In the genomic region with DNA sequence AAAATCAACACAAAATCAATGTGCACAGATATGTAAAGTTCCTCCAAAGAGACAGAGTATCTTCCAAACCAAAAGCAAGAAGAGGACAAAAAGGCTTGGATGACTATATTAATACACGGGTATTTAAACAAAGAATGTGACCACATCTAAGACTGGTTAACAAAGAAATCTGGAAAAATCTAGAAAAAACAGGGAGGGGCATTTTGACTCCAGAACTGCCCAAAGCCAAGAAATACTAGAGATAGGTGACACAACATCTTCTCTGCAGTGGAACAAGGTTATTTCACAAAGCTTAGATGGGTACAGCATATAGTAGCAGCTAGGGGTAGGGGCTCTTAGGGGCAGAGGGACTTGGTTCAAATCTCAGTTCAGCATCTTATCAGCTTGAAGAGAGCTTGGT, we compare ENCODE assay signal across 21 cellular contexts. TPM values are rescaled to one million over a fixed set of nuclear protein-coding genes. Genes with fewer than 3 reads are reported as not detected.
DNase-seq lines count a peak whose midpoint lies in the region; ATAC-seq, FAIRE-seq and TF ChIP-seq lines count a peak whose summit lies in the region.
"Had no signal": no experiment of that assay in that cellular context is flagged by ENCODE, and none has a peak within 500 bp of the region (broad histone marks: within the 10 kb centered on the region; RNA-seq: fewer than 3 reads in every experiment).

No MANE protein-coding gene starts in this region.

- peak overlapping the region; percentile 88 for H3K27ac Mint-ChIP-seq in activated CD4-positive, alpha-beta memory T cell treated with anti-CD3 and anti-CD28 coated beads, Interleukin-2, amount 10 ng/mL, durations not matched to agents 7 days and 5 days
- no peak overlapping the region; the same call in 1 of the 2 replicates for H3K27ac Mint-ChIP-seq in HFFc6
- H3K27ac Mint-ChIP-seq: type B pancreatic cell, WTC11 had no signal

- no peak for FAIRE-seq in HepG2 (lab: Jason Lieb, UNC)
- FAIRE-seq: endometrium had no signal

- no peaks in the 10 kb centered on the region for H3K9me3 Mint-ChIP-seq in activated CD4-positive, alpha-beta memory T cell treated with anti-CD3 and anti-CD28 coated beads, Interleukin-2, amount 10 ng/mL, durations not matched to agents 7 days and 5 days
- H3K9me3 Mint-ChIP-seq in HFFc6, result no peaks in the 10 kb centered on the region
- H3K9me3 Mint-ChIP-seq: type B pancreatic cell, WTC11 had no signal

- H2AFZ ChIP-seq in HepG2 (ENCODE audit: low read length) (no peak overlapping the region), GM23248 (no peak overlapping the region)

- H4K20me1 ChIP-seq in HepG2 (ENCODE audit: insufficient read depth, low read length), result no peaks in the 10 kb centered on the region
- H4K20me1 ChIP-seq in GM23248 (ENCODE audit: insufficient read depth), result no peaks in the 10 kb centered on the region

- intact Hi-C loops in HepG2 (cut with micrococcal nuclease; ENCODE audit: unreplicated experiment), result no loop called here
- intact Hi-C loops in right lobe of liver (cut with DNase I), result no loop called here
- intact Hi-C loops in thyroid gland (cut with DNase I), result no loop called here

- ATAC-seq in HepG2, result no peak
- ATAC-seq in right lobe of liver, result no peak
- ATAC-seq in HG02588 (IDR thresholded peaks at IDR 0.05; ENCODE audit: unreplicated experiment), result no peak
- ATAC-seq: right cardiac atrium; Right ventricle myocardium inferior; stimulated activated naive CD8-positive, alpha-beta T cell treated with anti-CD3 and anti-CD28 coated beads, Interleukin-15, Interleukin-2, amounts not matched to agents 100 U/mL and 50 U/mL, for 24 hours; WTC11 had no signal

- H3K27me3 Mint-ChIP-seq in activated CD4-positive, alpha-beta memory T cell treated with anti-CD3 and anti-CD28 coated beads, Interleukin-2, amount 10 ng/mL, durations not matched to agents 7 days and 5 days, result no peaks in the 10 kb centered on the region
- H3K27me3 Mint-ChIP-seq in HFFc6 (ENCODE audit: insufficient read depth), result peaks cover 2% of the 10 kb centered on the region
- H3K27me3 Mint-ChIP-seq: type B pancreatic cell had no signal

- TF ChIP-seq CTCF in HepG2 (CRISPR knock-in tag; IDR thresholded peaks at IDR 0.05), result no peak
- no peak for TF ChIP-seq CTCF in right lobe of liver (IDR thresholded peaks at IDR 0.05)
- TF ChIP-seq CTCF in liver (IDR thresholded peaks at IDR 0.05; ENCODE audit: low read depth, low read length, missing input control), result no peak
- no peak for TF ChIP-seq CTCF in thyroid gland (IDR thresholded peaks at IDR 0.05)
- TF ChIP-seq CTCF in HFFc6 (IDR thresholded peaks at IDR 0.05), result no peak

- H3K9ac ChIP-seq in HepG2 (ENCODE audit: insufficient read depth, low read depth, low read length) (no peak overlapping the region), liver (ENCODE audit: low read depth in 1 of 2, low read length in 2 of 2) (no peak overlapping the region), GM23248 (no peak overlapping the region)

- H3K27me3 ChIP-seq in HepG2 (ENCODE audit: control insufficient read depth in 1 of 2, insufficient read depth in 2 of 2, low read length in 2 of 2), result no peaks in the 10 kb centered on the region; a peak in 1 of 5 replicates
- no peaks in the 10 kb centered on the region for H3K27me3 ChIP-seq in right lobe of liver
- no peaks in the 10 kb centered on the region for H3K27me3 ChIP-seq in liver (ENCODE audit: control insufficient read depth in 4 of 4, insufficient read depth in 4 of 4, low read length in 3 of 4)
- H3K27me3 ChIP-seq in thyroid gland, result no peaks in the 10 kb centered on the region
- no peaks in the 10 kb centered on the region for H3K27me3 ChIP-seq in GM23248 (replicated peaks; ENCODE audit: insufficient read depth)

- TF ChIP-seq EP300 in HepG2 (IDR thresholded peaks at IDR 0.05; ENCODE audit: low read depth in 2 of 2, low read length in 2 of 2) (no peak), HepG2 (CRISPR knock-in tag; IDR thresholded peaks at IDR 0.05; ENCODE audit: borderline replicate concordance) (no peak)

- TF ChIP-seq RAD21 in HepG2 (CRISPR knock-in tag; IDR thresholded peaks at IDR 0.05) (no peak), liver (IDR thresholded peaks at IDR 0.05) (no peak)

- no peak overlapping the region for H3K4me3 Mint-ChIP-seq in activated CD4-positive, alpha-beta memory T cell treated with anti-CD3 and anti-CD28 coated beads, Interleukin-2, amount 10 ng/mL, durations not matched to agents 7 days and 5 days
- H3K4me3 Mint-ChIP-seq in HFFc6, result no peak overlapping the region
- H3K4me3 Mint-ChIP-seq: type B pancreatic cell, WTC11 had no signal

- H3K79me2 ChIP-seq in HepG2 (ENCODE audit: insufficient read depth, low read length) (peaks cover 75% of the 10 kb centered on the region), GM23248 (ENCODE audit: insufficient read depth) (peaks cover 12% of the 10 kb centered on the region)

- H3K4me2 ChIP-seq in HepG2 (ENCODE audit: low read depth, low read length) (peak overlapping the region; percentile 89), GM23248 (ENCODE audit: unreplicated experiment) (no peak overlapping the region)

- TF ChIP-seq POLR2A in HepG2 (IDR thresholded peaks at IDR 0.05; ENCODE audit: insufficient read depth in 1 of 2, low read depth in 2 of 2, low read length in 2 of 2) (no peak), right lobe of liver (IDR thresholded peaks at IDR 0.05) (no peak), thyroid gland (IDR thresholded peaks at IDR 0.05) (no peak)

- peaks cover 60% of the 10 kb centered on the region for H3K4me1 Mint-ChIP-seq in activated CD4-positive, alpha-beta memory T cell treated with anti-CD3 and anti-CD28 coated beads, Interleukin-2, amount 10 ng/mL, durations not matched to agents 7 days and 5 days
- H3K4me1 Mint-ChIP-seq in HFFc6 (ENCODE audit: low read depth), result peaks cover 30% of the 10 kb centered on the region

- WGBS in HepG2 (ENCODE audit: low lambda C conversion rate), result 81% methylated on average over 1 of the region's 1 CpG
- 55% methylated on average over 1 of the region's 1 CpG for WGBS in right lobe of liver (ENCODE audit: insufficient coverage, low coverage, low lambda C conversion rate, missing lambda C conversion rate)
- WGBS in liver, result 97% methylated on average over 1 of the region's 1 CpG
- 91 to 92% methylated on average over 1 of the region's 1 CpG for WGBS in thyroid gland, 2 donors
- WGBS in GM23248 (ENCODE audit: low coverage in 1 of 2, low lambda C conversion rate in 2 of 2, missing lambda C conversion rate in 2 of 2), 2 experiments, result 35 to 42% methylated on average over 1 of the region's 1 CpG

- H3K9me2 ChIP-seq in GM23248 (ENCODE audit: insufficient read depth), result no peaks in the 10 kb centered on the region

- H3F3A ChIP-seq in GM23248 (ENCODE audit: insufficient read depth), result peaks cover 26% of the 10 kb centered on the region

- in situ Hi-C loops in HepG2 (cut with HindIII; ENCODE audit: extremely low pct_ligation_motif_present, low pct_unique_long_range_greater_than_20kb) (no loop called here), GM23248 (cut with MboI) (no loop called here)

- peaks cover 40% of the 10 kb centered on the region for H3K36me3 Mint-ChIP-seq in activated CD4-positive, alpha-beta memory T cell treated with anti-CD3 and anti-CD28 coated beads, Interleukin-2, amount 10 ng/mL, durations not matched to agents 7 days and 5 days (ENCODE audit: low read depth)
- no peaks in the 10 kb centered on the region for H3K36me3 Mint-ChIP-seq in HFFc6 (ENCODE audit: low read depth)
- H3K36me3 Mint-ChIP-seq: WTC11 had no signal

- peak overlapping the region; percentile 93 for H3K27ac ChIP-seq in HepG2 (ENCODE audit: extremely low read length, insufficient read depth, low read length)
- H3K27ac ChIP-seq in right lobe of liver, result peak overlapping the region in 1 of 3 donors; percentile 64
- peak overlapping the region; percentile 13 to 96 for H3K27ac ChIP-seq in liver (ENCODE audit: low read depth in 1 of 2, low read length in 2 of 2)
- H3K27ac ChIP-seq in thyroid gland, result peak overlapping the region; percentile 53 to 68 (median 67)
- H3K27ac ChIP-seq in GM23248, result no peak overlapping the region
- H3K27ac ChIP-seq: left ventricle myocardium inferior had no signal

- no peak overlapping the region for H3K4me3 ChIP-seq in HepG2 (replicated peaks in 1 of 3; ENCODE audit: insufficient read depth in 1 of 3, low read depth in 2 of 3, low read length in 3 of 3)
- no peak overlapping the region for H3K4me3 ChIP-seq in right lobe of liver
- no peak overlapping the region for H3K4me3 ChIP-seq in liver (ENCODE audit: low read depth in 1 of 3, low read length in 3 of 3)
- no peak overlapping the region for H3K4me3 ChIP-seq in thyroid gland (replicated peaks in 1 of 3)
- no peak overlapping the region for H3K4me3 ChIP-seq in GM23248
- H3K4me3 ChIP-seq: left ventricle myocardium inferior had no signal

- CTCF ChIA-PET in HepG2 (lab: Yijun Ruan, JAX; ENCODE audit: low intra/inter-chr PET ratio, low total read pairs), result no interaction called here
- CTCF ChIA-PET in activated CD4-positive, alpha-beta memory T cell treated with anti-CD3 and anti-CD28 coated beads, Interleukin-2, amount 10 ng/mL, durations not matched to agents 7 days and 5 days (lab: Charles Lee), result interaction anchor here (1.4 to 2.5 kb wide), 2 partner anchors 10 to 30 kb away, joined by 3 to 12 read pairs; a partner anchor contains a TSS

- H3K4me1 ChIP-seq in HepG2 (ENCODE audit: insufficient read depth, low read length) (peaks cover 82% of the 10 kb centered on the region), right lobe of liver (peaks cover 7 to 53% (median 28%) of the 10 kb centered on the region in 4 donors), liver (ENCODE audit: control insufficient read depth in 4 of 4, insufficient read depth in 4 of 4, low read length in 3 of 4) (peaks cover 20 to 35% (median 33%) of the 10 kb centered on the region in 4 donors), thyroid gland (peaks cover 34 to 68% of the 10 kb centered on the region in 2 donors), GM23248 (ENCODE audit: insufficient read depth) (peaks cover 22% of the 10 kb centered on the region)

- no TSS peak for BruUV-seq in HepG2 (replicated peaks; lab: Mats Ljungman, UMichigan)

- DNase-seq in HepG2 (ENCODE audit: low spot score) (no peak), right lobe of liver (no peak), thyroid gland (no peak), GM23248 (no peak), HFFc6 (no peak)
- no peak for DNase-seq in activated CD4-positive, alpha-beta memory T cell treated with anti-CD3 and anti-CD28 coated beads, Interleukin-2, amount 10 ng/mL, durations not matched to agents 7 days and 5 days
- DNase-seq: Calu3; EL; GOT3; head of caudate nucleus; left ventricle myocardium inferior; NCI-H1417 treated with DMSO at 0.1 percent for 48 hours; NCI-H69; right cardiac atrium; stimulated activated naive CD8-positive, alpha-beta T cell treated with anti-CD3 and anti-CD28 coated beads, Interleukin-15, Interleukin-2, amounts not matched to agents 100 U/mL and 50 U/mL, for 24 hours had no signal

- H3K36me3 ChIP-seq in HepG2 (replicated peaks in 1 of 2; ENCODE audit: control insufficient read depth in 1 of 2, insufficient read depth in 2 of 2, low read length in 2 of 2) (peaks cover 1 to 7% of the 10 kb centered on the region in 2 experiments; a peak in 2 of 5 replicates), right lobe of liver (no peaks in the 10 kb centered on the region), liver (ENCODE audit: control insufficient read depth in 4 of 4, insufficient read depth in 3 of 4, low read depth in 1 of 4, low read length in 3 of 4) (peaks cover 0 to 2% (median 0%) of the 10 kb centered on the region in 4 donors), thyroid gland (no peaks in the 10 kb centered on the region), GM23248 (ENCODE audit: low read depth) (no peaks in the 10 kb centered on the region)
- H3K36me3 ChIP-seq: left ventricle myocardium inferior had no signal

- H3K9me3 ChIP-seq in HepG2 (ENCODE audit: low read length) (no peaks in the 10 kb centered on the region), right lobe of liver (no peaks in the 10 kb centered on the region), liver (ENCODE audit: control insufficient read depth in 4 of 4, low read length in 3 of 4) (no peaks in the 10 kb centered on the region), thyroid gland (no peaks in the 10 kb centered on the region), GM23248 (ENCODE audit: low read depth) (no peaks in the 10 kb centered on the region)
- H3K9me3 ChIP-seq: left ventricle myocardium inferior had no signal

- POLR2A ChIA-PET in HepG2 (lab: Yijun Ruan, JAX), result interaction anchor here (0.5 to 5.0 kb wide), 5 partner anchors 11 to 37 kb away, joined by 3 to 57 read pairs (median 5); a partner anchor contains a TSS
- POLR2A ChIA-PET in activated CD4-positive, alpha-beta memory T cell treated with anti-CD3 and anti-CD28 coated beads, Interleukin-2, amount 10 ng/mL, durations not matched to agents 7 days and 5 days (lab: Charles Lee), result interaction anchor here (1.2 to 10.7 kb wide), 6 partner anchors 11 to 72 kb away, joined by 4 to 126 read pairs (median 8); a partner anchor contains a TSS

RNA-seq across cellular contexts. Expression of a gene that starts 10.3 kb away (rescaled TPM):
- total RNA-seq in HepG2 (2016; rRNA removed; fragmentation: Illumina TruSeq; extraction: Trizol), result 24.3 and 36.7 TPM in 2 replicates
- total RNA-seq in HepG2 (2016; cell fraction: cytosol; rRNA removed; fragmentation: Illumina TruSeq; extraction: Trizol; ENCODE audit: low read depth), result 11.0 and 13.7 TPM in 2 replicates
- total RNA-seq in HepG2 (2016; cell fraction: insoluble cytoplasmic fraction; rRNA removed; fragmentation: Illumina TruSeq; extraction: Trizol), result 22.7 and 31.6 TPM in 2 replicates
- 39.1 and 40.3 TPM in 2 replicates for total RNA-seq in HepG2 (2016; cell fraction: membrane; rRNA removed; fragmentation: Illumina TruSeq; extraction: Trizol)
- 13.3 and 16.7 TPM in 2 replicates for total RNA-seq in HepG2 (2016; cell fraction: nucleus; rRNA removed; fragmentation: Illumina TruSeq; extraction: Trizol)
- 45.0 and 48.6 TPM in 2 replicates for polyA plus RNA-seq in HepG2 (2011; rRNA removed)
- polyA plus RNA-seq in HepG2 (2011; cell fraction: cytosol; rRNA removed), result 37.7 and 39.6 TPM in 2 replicates
- polyA plus RNA-seq in HepG2 (2011; cell fraction: nucleus; rRNA removed), result 15.8 and 19.4 TPM in 2 replicates
- polyA plus RNA-seq in HepG2 (2012), result 25.0 and 25.8 TPM in 2 replicates
- polyA plus RNA-seq in HepG2 (2016; cell fraction: cytosol; fragmentation: Illumina TruSeq; extraction: Trizol; ENCODE audit: low read depth), result 11.2 and 16.3 TPM in 2 replicates
- 27.5 and 31.8 TPM in 2 replicates for polyA plus RNA-seq in HepG2 (2016; cell fraction: insoluble cytoplasmic fraction; fragmentation: Illumina TruSeq; extraction: Trizol; ENCODE audit: low read depth)
- 21.0 and 25.2 TPM in 2 replicates for polyA plus RNA-seq in HepG2 (2016; cell fraction: membrane; fragmentation: Illumina TruSeq; extraction: Trizol; ENCODE audit: low read depth)
- 21.9 and 23.1 TPM in 2 replicates for polyA plus RNA-seq in HepG2 (2016; cell fraction: nucleus; fragmentation: Illumina TruSeq; extraction: Trizol; ENCODE audit: insufficient read depth, low read depth)
- polyA minus RNA-seq in HepG2 (2011; rRNA and poly(A)+ RNA removed; ENCODE audit: low replicate concordance), result 73.6 and 201 TPM in 2 replicates
- 42.6 and 53.0 TPM in 2 replicates for polyA minus RNA-seq in HepG2 (2011; cell fraction: cytosol; rRNA and poly(A)+ RNA removed)
- polyA minus RNA-seq in HepG2 (2011; cell fraction: nucleus; rRNA and poly(A)+ RNA removed), result 26.3 and 29.8 TPM in 2 replicates
- 10 to 100 TPM; 29.0 to 39.0 (median 34.1) TPM for total RNA-seq in right lobe of liver
- total RNA-seq in activated CD4-positive, alpha-beta memory T cell treated with anti-CD3 and anti-CD28 coated beads, Interleukin-2, amount 10 ng/mL, durations not matched to agents 7 days and 5 days, result 10 to 100 TPM; 47.3 to 53.9 TPM
- total RNA-seq in liver, result 10 to 100 TPM; 24.0 to 28.0 TPM
- polyA plus RNA-seq in liver, result 10 to 100 TPM; 15.9 to 20.0 TPM
- total RNA-seq in thyroid gland, result 100 to 1,000 TPM in 2 of 4 donors, 10 to 100 TPM in 2; 51.1 to 145 (median 96.1) TPM
- 7.0 and 9.0 TPM in 2 replicates for total RNA-seq in GM23248 (2014; rRNA removed; shearing (Covaris generic))
- 3.9 and 4.2 TPM in 2 replicates for polyA plus RNA-seq in GM23248 (2016; fragmentation: Nextera tagmentation; extraction: Ambion mirVana)
- 10 to 100 TPM; 12.0 to 18.5 (median 13.6) TPM for total RNA-seq in HFFc6 (2021; fragmentation: NEBNext Ultra II Directional; extraction: Animal tissue kit (Norgen Biotek cat#: 25700))
